19 cellular contexts compared by ENCODE assay signal in genomic region chr14:99883866-99884650, GRCh38.
"Had no signal": no experiment of that assay in that cellular context is flagged by ENCODE, and none has a peak within 500 bp of the region (broad histone marks: within the 10 kb centered on the region; RNA-seq: fewer than 3 reads in every experiment).

No MANE protein-coding gene starts in this region.

- H3K27ac Mint-ChIP-seq: activated naive CD4-positive, alpha-beta T cell treated with anti-CD3 and anti-CD28 coated beads for 36 hours; activated naive CD8-positive, alpha-beta T cell treated with anti-CD3 and anti-CD28 coated beads, Interleukin-2, amount 50 U/mL, for 24 hours; activated T-helper 2 cell treated with anti-CD3 and anti-CD28 coated beads, Interferon-gamma antibody, Interleukin-2, Interleukin-4, amounts not matched to agents 10 μg/mL and 5 μg/mL and 100 μg/mL, durations not matched to agents 14 hours and 24 hours and 36 hours; stimulated activated effector memory CD8-positive, alpha-beta T cell treated with anti-CD3 and anti-CD28 coated beads, Interleukin-12 subunit alpha, Interleukin-12 subunit beta, amount 100 ng/mL, for 72 hours had no signal

- H3K9me3 Mint-ChIP-seq: activated naive CD4-positive, alpha-beta T cell treated with anti-CD3 and anti-CD28 coated beads for 36 hours; activated naive CD8-positive, alpha-beta T cell treated with anti-CD3 and anti-CD28 coated beads, Interleukin-2, amount 50 U/mL, for 24 hours; activated T-helper 2 cell treated with anti-CD3 and anti-CD28 coated beads, Interferon-gamma antibody, Interleukin-2, Interleukin-4, amounts not matched to agents 10 μg/mL and 5 μg/mL and 100 μg/mL, durations not matched to agents 14 hours and 24 hours and 36 hours; naive B cell; stimulated activated effector memory CD8-positive, alpha-beta T cell treated with anti-CD3 and anti-CD28 coated beads, Interleukin-12 subunit alpha, Interleukin-12 subunit beta, amount 100 ng/mL, for 72 hours had no signal

- H3K9me3 ChIP-seq: breast epithelium, heart left ventricle, neutrophil, thoracic aorta, upper lobe of right lung had no signal

- H3K4me3 ChIP-seq: breast epithelium, heart left ventricle, thoracic aorta, upper lobe of right lung had no signal

- H3K27ac ChIP-seq: breast epithelium, epithelial cell of prostate, heart left ventricle, neutrophil, thoracic aorta, upper lobe of right lung had no signal

- H3K27me3 ChIP-seq: breast epithelium, heart left ventricle, upper lobe of right lung had no signal

- H3K4me3 Mint-ChIP-seq: activated naive CD4-positive, alpha-beta T cell treated with anti-CD3 and anti-CD28 coated beads for 36 hours; activated naive CD8-positive, alpha-beta T cell treated with anti-CD3 and anti-CD28 coated beads, Interleukin-2, amount 50 U/mL, for 24 hours; naive B cell; stimulated activated effector memory CD8-positive, alpha-beta T cell treated with anti-CD3 and anti-CD28 coated beads, Interleukin-12 subunit alpha, Interleukin-12 subunit beta, amount 100 ng/mL, for 72 hours had no signal

- H3K4me1 Mint-ChIP-seq: activated naive CD8-positive, alpha-beta T cell treated with anti-CD3 and anti-CD28 coated beads, Interleukin-2, amount 50 U/mL, for 24 hours; naive B cell; stimulated activated effector memory CD8-positive, alpha-beta T cell treated with anti-CD3 and anti-CD28 coated beads, Interleukin-12 subunit alpha, Interleukin-12 subunit beta, amount 100 ng/mL, for 72 hours had no signal

- DNase-seq: activated CD4-positive, CD25-positive, alpha-beta regulatory T cell treated with anti-CD3 and anti-CD28 coated beads, Interleukin-2, amount 50 U/mL, for 72 hours; activated naive CD4-positive, alpha-beta T cell treated with anti-CD3 and anti-CD28 coated beads for 36 hours; activated naive CD8-positive, alpha-beta T cell treated with anti-CD3 and anti-CD28 coated beads, Interleukin-2, amount 50 U/mL, for 24 hours; aorta; dermis blood vessel endothelial cell; heart left ventricle; left colon; midbrain; naive B cell; T1000; upper lobe of right lung had no signal

- H3K36me3 Mint-ChIP-seq: naive B cell; stimulated activated effector memory CD8-positive, alpha-beta T cell treated with anti-CD3 and anti-CD28 coated beads, Interleukin-12 subunit alpha, Interleukin-12 subunit beta, amount 100 ng/mL, for 72 hours had no signal

- FAIRE-seq: frontal cortex, islet of Langerhans had no signal

- H3K4me1 ChIP-seq: breast epithelium, upper lobe of right lung had no signal

- ATAC-seq: activated naive CD8-positive, alpha-beta T cell treated with anti-CD3 and anti-CD28 coated beads, Interleukin-2, amount 50 U/mL, for 24 hours; heart left ventricle; left colon; stimulated activated effector memory CD8-positive, alpha-beta T cell treated with anti-CD3 and anti-CD28 coated beads, Interleukin-12 subunit alpha, Interleukin-12 subunit beta, amount 100 ng/mL, for 72 hours; upper lobe of right lung had no signal

- H3K36me3 ChIP-seq: breast epithelium, neutrophil, thoracic aorta, upper lobe of right lung had no signal
